ENCODE assay signal across 14 cellular contexts in genomic region chr1:31912087-31912780, GRCh38. TPM values are rescaled to one million over a fixed set of nuclear protein-coding genes. Genes with fewer than 3 reads are reported as not detected.
DNase-seq lines count a peak whose midpoint lies in the region; ATAC-seq and TF ChIP-seq lines count a peak whose summit lies in the region.
"Had no signal": no experiment of that assay in that cellular context is flagged by ENCODE, and none has a peak within 500 bp of the region (broad histone marks: within the 10 kb centered on the region; RNA-seq: fewer than 3 reads in every experiment).

No MANE protein-coding gene starts in this region.

- H3K9me2 ChIP-seq in PC-9 (ENCODE audit: insufficient read depth) = no peaks in the 10 kb centered on the region

- H3K4me3 ChIP-seq in PC-9 = no peak overlapping the region
- H3K4me3 ChIP-seq: right atrium auricular region, thyroid gland had no signal

- peaks cover 21% of the 10 kb centered on the region; the same call in 1 of the 2 replicates for H3K4me1 ChIP-seq in PC-9 (replicated peaks; ENCODE audit: insufficient read depth)

- no peaks in the 10 kb centered on the region for H3K27me3 ChIP-seq in PC-9 (ENCODE audit: insufficient read depth, low read depth)
- H3K27me3 ChIP-seq: right atrium auricular region, thyroid gland had no signal

- peaks cover 89% of the 10 kb centered on the region for H3F3A ChIP-seq in PC-9 (ENCODE audit: insufficient read depth, low read depth)

- no peak overlapping the region for H3K4me3 Mint-ChIP-seq in activated CD8-positive, alpha-beta memory T cell treated with anti-CD3 and anti-CD28 coated beads, Interleukin-2, amount 10 ng/mL, durations not matched to agents 7 days and 5 days
- H3K4me3 Mint-ChIP-seq in central memory CD8-positive, alpha-beta T cell = peak overlapping the region; percentile 11
- peak overlapping the region; percentile 33 for H3K4me3 Mint-ChIP-seq in stimulated activated effector memory CD8-positive, alpha-beta T cell treated with anti-CD3 and anti-CD28 coated beads, Interleukin-12 subunit alpha, Interleukin-12 subunit beta, amount 100 ng/mL, for 72 hours
- H3K4me3 Mint-ChIP-seq: activated CD4-positive, alpha-beta T cell treated with anti-CD3 and anti-CD28 coated beads, Interleukin-2, amount 10 ng/mL, durations not matched to agents 7 days and 5 days had no signal

- DNase-seq in activated CD8-positive, alpha-beta memory T cell treated with anti-CD3 and anti-CD28 coated beads, Interleukin-2, amount 10 ng/mL, durations not matched to agents 7 days and 5 days = no peak
- DNase-seq in activated CD8-positive, alpha-beta memory T cell treated with anti-CD3 and anti-CD28 coated beads, Interleukin-2, amount 50 U/mL, for 48 hours = no peak
- DNase-seq in PC-9 (no peak), NCI-H2081 treated with DMSO at 0.1 percent for 48 hours (lab: John Stamatoyannopoulos, UW) (no peak)
- DNase-seq in central memory CD8-positive, alpha-beta T cell (ENCODE audit: low spot score in 2 of 2) = no peak
- DNase-seq in stimulated activated effector memory CD8-positive, alpha-beta T cell treated with anti-CD3 and anti-CD28 coated beads, Interleukin-12 subunit alpha, Interleukin-12 subunit beta, amount 100 ng/mL, for 72 hours (ENCODE audit: low spot score in 2 of 2) = peak in 1 of 2 donors; percentile 32
- DNase-seq: activated CD4-positive, alpha-beta T cell treated with anti-CD3 and anti-CD28 coated beads, Interleukin-2, amount 10 ng/mL, durations not matched to agents 7 days and 5 days; activated gamma-delta T cell; NCI-H1694 treated with DMSO at 0.1 percent for 48 hours; NCI-H510A treated with DMSO at 0.1 percent for 48 hours; thyroid gland had no signal

- H3K9me3 Mint-ChIP-seq in activated CD8-positive, alpha-beta memory T cell treated with anti-CD3 and anti-CD28 coated beads, Interleukin-2, amount 10 ng/mL, durations not matched to agents 7 days and 5 days (ENCODE audit: low read depth) = no peaks in the 10 kb centered on the region
- no peaks in the 10 kb centered on the region for H3K9me3 Mint-ChIP-seq in central memory CD8-positive, alpha-beta T cell
- no peaks in the 10 kb centered on the region for H3K9me3 Mint-ChIP-seq in stimulated activated effector memory CD8-positive, alpha-beta T cell treated with anti-CD3 and anti-CD28 coated beads, Interleukin-12 subunit alpha, Interleukin-12 subunit beta, amount 100 ng/mL, for 72 hours
- H3K9me3 Mint-ChIP-seq: activated CD4-positive, alpha-beta T cell treated with anti-CD3 and anti-CD28 coated beads, Interleukin-2, amount 10 ng/mL, durations not matched to agents 7 days and 5 days had no signal

- H2AFZ ChIP-seq in PC-9 = no peak overlapping the region

- H3K36me3 Mint-ChIP-seq in activated CD8-positive, alpha-beta memory T cell treated with anti-CD3 and anti-CD28 coated beads, Interleukin-2, amount 10 ng/mL, durations not matched to agents 7 days and 5 days = peaks cover 80% of the 10 kb centered on the region
- peaks cover 82% of the 10 kb centered on the region for H3K36me3 Mint-ChIP-seq in central memory CD8-positive, alpha-beta T cell (ENCODE audit: insufficient read depth)
- peaks cover 100% of the 10 kb centered on the region for H3K36me3 Mint-ChIP-seq in stimulated activated effector memory CD8-positive, alpha-beta T cell treated with anti-CD3 and anti-CD28 coated beads, Interleukin-12 subunit alpha, Interleukin-12 subunit beta, amount 100 ng/mL, for 72 hours

- H3K9me3 ChIP-seq in PC-9 (ENCODE audit: insufficient read depth, low read depth) = no peaks in the 10 kb centered on the region
- H3K9me3 ChIP-seq: right atrium auricular region, thyroid gland had no signal

- peaks cover 90% of the 10 kb centered on the region for H4K20me1 ChIP-seq in PC-9 (ENCODE audit: insufficient read depth)

- no TSS peak for BruUV-seq in PC-9 (replicated peaks; lab: Mats Ljungman, UMichigan)

- TF ChIP-seq CTCF in PC-9 (conservative IDR thresholded peaks at IDR 0.05) = no peak

- no peak for ATAC-seq in activated CD8-positive, alpha-beta memory T cell treated with anti-CD3 and anti-CD28 coated beads, Interleukin-2, amount 10 ng/mL, durations not matched to agents 7 days and 5 days
- no peak for ATAC-seq in central memory CD8-positive, alpha-beta T cell (replicated peaks; ENCODE audit: extremely low read depth, poor library complexity, severe bottlenecking)
- ATAC-seq in stimulated activated effector memory CD8-positive, alpha-beta T cell treated with anti-CD3 and anti-CD28 coated beads, Interleukin-12 subunit alpha, Interleukin-12 subunit beta, amount 100 ng/mL, for 72 hours = no peak
- no peak for ATAC-seq in GM18861 (IDR thresholded peaks at IDR 0.05; ENCODE audit: unreplicated experiment)
- ATAC-seq in GM18502 (IDR thresholded peaks at IDR 0.05; ENCODE audit: poor library complexity, unreplicated experiment) = no peak

- H3K4me1 Mint-ChIP-seq in activated CD8-positive, alpha-beta memory T cell treated with anti-CD3 and anti-CD28 coated beads, Interleukin-2, amount 10 ng/mL, durations not matched to agents 7 days and 5 days = peaks cover 71% of the 10 kb centered on the region
- H3K4me1 Mint-ChIP-seq in central memory CD8-positive, alpha-beta T cell = peaks cover 64% of the 10 kb centered on the region
- H3K4me1 Mint-ChIP-seq in stimulated activated effector memory CD8-positive, alpha-beta T cell treated with anti-CD3 and anti-CD28 coated beads, Interleukin-12 subunit alpha, Interleukin-12 subunit beta, amount 100 ng/mL, for 72 hours = peaks cover 53% of the 10 kb centered on the region

- no peak overlapping the region for H3K4me2 ChIP-seq in PC-9

- no peaks in the 10 kb centered on the region for H3K27me3 Mint-ChIP-seq in activated CD8-positive, alpha-beta memory T cell treated with anti-CD3 and anti-CD28 coated beads, Interleukin-2, amount 10 ng/mL, durations not matched to agents 7 days and 5 days
- no peaks in the 10 kb centered on the region for H3K27me3 Mint-ChIP-seq in central memory CD8-positive, alpha-beta T cell
- H3K27me3 Mint-ChIP-seq: activated CD4-positive, alpha-beta T cell treated with anti-CD3 and anti-CD28 coated beads, Interleukin-2, amount 10 ng/mL, durations not matched to agents 7 days and 5 days had no signal

- intact Hi-C loops in PC-9 (cut with micrococcal nuclease; ENCODE audit: unreplicated experiment) = no loop called here

- POLR2A ChIA-PET in PC-9 (lab: Charles Lee; ENCODE audit: unreplicated experiment) = interaction anchor here (0.6 kb wide), 1 partner anchor 101 kb away, joined by 22 read pairs; the partner anchor contains the start of gene KHDRBS1

- peaks cover 89% of the 10 kb centered on the region for H3K36me3 ChIP-seq in PC-9 (ENCODE audit: low read depth)

- CTCF ChIA-PET in activated CD8-positive, alpha-beta memory T cell treated with anti-CD3 and anti-CD28 coated beads, Interleukin-2, amount 10 ng/mL, durations not matched to agents 7 days and 5 days (lab: Charles Lee) = interaction anchor here (0.7 to 5.5 kb wide), 9 partner anchors 9 to 89 kb away, joined by 3 to 30 read pairs (median 6); partner anchors contain the start of gene PTP4A2
- CTCF ChIA-PET in PC-9 (lab: Charles Lee) = interaction anchor here (0.6 kb wide), 1 partner anchor 1132 kb away, joined by 8 read pairs; no protein-coding TSS in a partner anchor

- H3K79me2 ChIP-seq in PC-9 (ENCODE audit: low read depth) = peaks cover 91% of the 10 kb centered on the region

- H3K27ac ChIP-seq in PC-9 = peak overlapping the region; percentile 10
- H3K27ac ChIP-seq: right atrium auricular region, thyroid gland had no signal

- H3K27ac Mint-ChIP-seq in activated CD8-positive, alpha-beta memory T cell treated with anti-CD3 and anti-CD28 coated beads, Interleukin-2, amount 10 ng/mL, durations not matched to agents 7 days and 5 days = peak overlapping the region; percentile 47
- H3K27ac Mint-ChIP-seq in central memory CD8-positive, alpha-beta T cell (ENCODE audit: low read depth) = peak overlapping the region; percentile 74
- H3K27ac Mint-ChIP-seq in stimulated activated effector memory CD8-positive, alpha-beta T cell treated with anti-CD3 and anti-CD28 coated beads, Interleukin-12 subunit alpha, Interleukin-12 subunit beta, amount 100 ng/mL, for 72 hours = peak overlapping the region; percentile 89

RNA-seq across cellular contexts. Expression of gene PTP4A2, which starts 25.9 kb away (rescaled TPM):
- 100 to 1,000 TPM; 401 to 507 TPM for total RNA-seq in activated CD8-positive, alpha-beta memory T cell treated with anti-CD3 and anti-CD28 coated beads, Interleukin-2, amount 10 ng/mL, durations not matched to agents 7 days and 5 days
- 149 and 201 TPM in 2 replicates for total RNA-seq in PC-9 (2021)
